1 cellular context compared by ENCODE assay signal in the genomic region with DNA sequence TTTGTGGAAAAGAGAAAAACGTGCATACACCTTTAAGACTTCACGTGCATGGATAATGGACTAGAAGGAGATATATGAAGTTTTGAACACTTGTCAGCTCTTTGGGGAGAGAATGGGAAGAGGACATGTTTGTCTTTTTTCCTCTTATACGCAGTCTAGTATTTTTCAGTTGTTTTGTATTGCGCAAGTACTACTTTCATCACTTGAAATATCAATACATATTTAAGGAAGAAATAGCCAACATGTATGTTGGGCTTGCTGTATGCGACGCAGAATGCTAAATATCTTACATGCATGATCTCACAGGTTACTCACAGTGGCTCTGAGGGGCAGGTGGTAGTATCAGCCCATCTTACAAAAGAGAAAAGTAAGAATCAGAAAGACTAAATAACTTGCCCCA.
TF ChIP-seq lines count a peak whose summit lies in the region.

No MANE protein-coding gene starts in this region.

TF ChIP-seq in HepG2, 621 proteins besides CTCF, POLR2A, EP300 and RAD21:
- TF ChIP-seq CEBPB (IDR thresholded peaks at IDR 0.05; ENCODE audit: borderline replicate concordance, low read depth, low read length) (peak; percentile 81), NFRKB (IDR thresholded peaks at IDR 0.05) (no peak)
